13 cellular contexts compared by ENCODE assay signal in genomic region chr1:54050435-54050834, GRCh38. TPM values are rescaled to one million over a fixed set of nuclear protein-coding genes. Genes with fewer than 3 reads are reported as not detected.
"Had no signal": no experiment of that assay in that cellular context is flagged by ENCODE, and none has a peak within 500 bp of the region (broad histone marks: within the 10 kb centered on the region; RNA-seq: fewer than 3 reads in every experiment).

No MANE protein-coding gene starts in this region.

RNA-seq across cellular contexts. Expression of gene LDLRAD1, which starts 32.4 kb away (rescaled TPM):
- total RNA-seq: activated CD4-positive, alpha-beta T cell treated with anti-CD3 and anti-CD28 coated beads, Interleukin-2, amount 10 ng/mL, durations not matched to agents 24 days and 14 days; activated CD8-positive, alpha-beta memory T cell treated with anti-CD3 and anti-CD28 coated beads for 36 hours; activated CD8-positive, alpha-beta T cell treated with anti-CD3 and anti-CD28 coated beads for 36 hours; activated naive CD4-positive, alpha-beta T cell treated with anti-CD3 and anti-CD28 coated beads, Interleukin-2, amount 50 U/mL, for 72 hours; activated T-helper 2 cell treated with anti-CD3 and anti-CD28 coated beads, Interferon-gamma antibody, Interleukin-2, Interleukin-4, amounts not matched to agents 10 μg/mL and 5 μg/mL and 100 μg/mL, durations not matched to agents 14 hours and 24 hours and 36 hours; aorta; cardiac muscle cell; LHCN-M2; M059J; OCI-LY7; Right ventricle myocardium inferior; SK-MEL-5; T-helper 2 cell treated with Interferon-gamma antibody and Interleukin-4, amounts not matched to agents 100 ng/mL and 5 ng/mL, for 36 hours had no signal
- polyA plus RNA-seq: aorta, cardiac muscle cell had no signal
